ENCODE assay signal across 8 cellular contexts in the genomic region with DNA sequence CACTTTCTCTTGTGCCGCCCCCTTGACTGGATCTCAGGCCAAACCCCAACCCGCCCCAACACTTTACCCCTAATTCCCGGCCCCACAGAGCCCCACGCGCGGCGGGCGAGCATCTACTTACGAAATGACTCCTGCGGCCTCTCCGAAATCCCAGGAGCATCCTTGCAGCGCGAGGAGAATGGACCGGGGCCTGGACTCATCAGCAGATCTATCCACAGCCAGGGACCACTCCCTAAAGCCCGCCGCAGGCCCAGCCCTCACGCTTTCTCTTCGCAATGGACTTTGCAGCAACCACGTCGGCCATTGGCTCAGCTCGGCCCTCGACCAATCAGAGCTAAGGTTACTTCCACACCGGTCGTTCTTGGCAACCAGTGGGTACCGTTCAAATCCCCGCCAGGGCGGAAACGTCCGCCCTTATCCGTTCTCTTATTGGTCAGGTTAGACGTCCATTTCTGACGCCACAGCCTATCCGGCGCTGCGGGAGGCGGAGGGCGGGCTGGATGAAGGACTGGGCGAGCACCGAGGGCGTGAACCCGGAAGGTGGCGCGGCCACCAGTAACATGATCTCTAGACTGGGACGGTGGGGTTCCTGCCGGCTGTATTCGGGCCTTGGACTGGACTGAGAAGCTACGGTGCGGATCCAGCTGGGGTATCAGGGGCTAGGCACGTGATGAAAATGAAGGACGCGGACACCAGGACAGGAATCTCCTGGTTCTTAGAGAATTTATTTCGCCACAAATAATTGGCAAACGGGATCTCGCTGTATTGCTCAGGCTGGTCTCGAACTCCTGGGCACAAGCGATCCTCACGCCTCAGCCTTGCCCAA.
A peak's percentile ranks its signal among the peaks of the same experiment; 100 is the strongest.
DNase-seq lines count a peak whose midpoint lies in the region; ATAC-seq and TF ChIP-seq lines count a peak whose summit lies in the region.

Gene CEP89 (minus strand): TSS at position 244 of the 826 bp plus-strand sequence. CDS start 84 bp downstream, at position 160.
Gene FAAP24 (plus strand): TSS at position 528 of the 826 bp plus-strand sequence. CDS start 955 bp downstream, outside the sequence.

- no peak for TF ChIP-seq CTCF in WI38 (IDR thresholded peaks at IDR 0.05; ENCODE audit: low read depth, low read length)

- peak within 1 kb of the TSS; percentile 26 for H3K27ac ChIP-seq in caudate nucleus (ENCODE audit: low read depth, low read length)

- DNase-seq in AG08395 (ENCODE audit: low spot score) = peak; percentile 100
- DNase-seq in NCI-H2227 (lab: John Stamatoyannopoulos, UW; ENCODE audit: unreplicated experiment) = peak; percentile 100
- DNase-seq in caudate nucleus (lab: John Stamatoyannopoulos, UW) = peak; percentile 92 to 99 (median 98)
- peak; percentile 100 for DNase-seq in inferior parietal cortex (ENCODE audit: extremely low spot score)
- peak; percentile 99 for DNase-seq in smooth muscle cell of the brain vasculature (ENCODE audit: low read depth, low spot score)

- peak within 1 kb of the TSS; percentile 84 for H3K4me3 ChIP-seq in WI38 (ENCODE audit: low read depth, low read length)

- ATAC-seq in GM18909 (IDR thresholded peaks at IDR 0.05; ENCODE audit: poor library complexity, unreplicated experiment) (peak; percentile 99), HG03159 (IDR thresholded peaks at IDR 0.05; ENCODE audit: unreplicated experiment) (peak; percentile 99)

Comparison
In these comparisons a context has a peak if more than half of its experiments do, and no peak if none do; other contexts are left out.
1. Peak in every context shown above with its lines: DNase-seq, ATAC-seq, H3K4me3 ChIP-seq and H3K27ac ChIP-seq.